In the genomic region with DNA sequence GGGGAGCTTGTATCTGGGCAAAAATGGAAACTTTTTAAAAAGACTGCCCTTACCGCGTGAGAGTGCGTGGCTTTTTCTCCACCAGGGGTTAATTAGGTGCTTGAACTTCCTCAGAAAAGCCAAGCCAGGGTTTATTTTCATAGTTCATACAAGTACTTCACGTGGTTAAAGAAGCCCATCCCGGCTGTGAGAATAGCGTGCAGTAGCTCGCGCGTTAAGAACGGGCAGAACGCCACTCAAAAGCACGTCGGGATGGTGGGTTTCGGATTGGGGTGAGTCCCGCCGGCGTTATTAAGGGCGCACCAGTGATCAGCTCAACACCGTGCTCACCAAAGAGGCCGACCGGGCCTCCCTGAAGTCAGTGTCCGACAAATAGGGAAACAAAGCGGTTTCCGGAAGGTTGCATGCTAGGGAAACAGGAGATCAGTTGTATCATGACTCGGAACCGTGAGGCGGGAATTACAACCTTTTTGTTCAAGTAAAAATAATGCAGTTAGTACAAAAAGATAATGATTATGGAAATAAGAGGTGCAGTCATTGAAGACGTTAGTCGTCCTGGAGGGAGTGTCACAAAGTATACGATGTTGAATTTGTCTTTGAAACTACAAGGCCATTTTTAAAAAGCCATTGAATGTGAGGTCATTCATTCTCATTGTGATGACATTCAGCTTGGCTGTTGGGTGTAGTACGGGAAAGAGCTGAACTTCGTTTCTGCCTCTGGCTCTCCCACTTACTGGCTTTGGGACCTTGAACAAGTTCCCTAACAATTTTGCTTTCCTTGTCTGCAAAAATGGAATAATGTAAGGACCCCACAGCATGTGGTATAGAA, we compare ENCODE assay signal across 8 cellular contexts. TPM values are rescaled to one million over a fixed set of nuclear protein-coding genes. Genes with fewer than 3 reads are reported as not detected.
DNase-seq lines count a peak whose midpoint lies in the region; ATAC-seq and TF ChIP-seq lines count a peak whose summit lies in the region.

No MANE protein-coding gene starts in this region.

- dilution Hi-C loops in mammary epithelial cell (cut with HindIII; ENCODE audit: low sequenced_read_pairs): loop anchor here (5.0 kb wide), 1 partner anchor 53 kb away; no protein-coding TSS in a partner anchor

- CTCF ChIA-PET in mammary epithelial cell (lab: Charles Lee; ENCODE audit: low non-redundant PET): no interaction called here

- 2% methylated on average over 32 of the region's 32 CpGs for WGBS in mammary epithelial cell (ENCODE audit: low coverage, missing lambda C conversion rate)

- peaks cover 3% of the 10 kb centered on the region for H3K36me3 ChIP-seq in mammary epithelial cell (ENCODE audit: insufficient read depth, low read length)

- no peak for TF ChIP-seq CTCF in mammary epithelial cell (conservative IDR thresholded peaks at IDR 0.05 in 1 of 2, IDR thresholded peaks at IDR 0.05 in 1 of 2; ENCODE audit: extremely low read depth in 1 of 2, insufficient read depth in 1 of 2, low read depth in 1 of 2, low read length in 2 of 2)

- H4K20me1 ChIP-seq in mammary epithelial cell (ENCODE audit: insufficient read depth, low read length): no peaks in the 10 kb centered on the region

- H2AFZ ChIP-seq in mammary epithelial cell (ENCODE audit: low read depth, low read length): peak overlapping the region; percentile 97

- H3K9ac ChIP-seq in mammary epithelial cell (ENCODE audit: insufficient read depth, low read length): peak overlapping the region; percentile 97

- H3K4me1 ChIP-seq in mammary epithelial cell (ENCODE audit: insufficient read depth, low read length): peaks cover 5% of the 10 kb centered on the region

- peak overlapping the region; percentile 65 to 79 (median 66) for H3K4me3 ChIP-seq in mammary epithelial cell (replicated peaks in 1 of 3; ENCODE audit: insufficient read depth in 1 of 3, low read depth in 2 of 3, low read length in 3 of 3)

- DNase-seq in ELR (ENCODE audit: low read depth) (peak; percentile 75), HPDE6-E6E7 (ENCODE audit: extremely low spot score) (peak; percentile 13), SIG-M5 treated with dmso at 0.1 percent for 504 hours (lab: John Stamatoyannopoulos, UW; ENCODE audit: unreplicated experiment) (peak; percentile 75), mammary epithelial cell (no peak), left colon (peak; percentile 44 to 63), NAMALWA (ENCODE audit: low spot score) (no peak)
- DNase-seq in stimulated activated CD8-positive, alpha-beta memory T cell treated with anti-CD3 and anti-CD28 coated beads, Interleukin-12 subunit alpha, Interleukin-12 subunit beta, amount 100 ng/mL, for 1 hour (ENCODE audit: low read depth): peak; percentile 12

- H3K9me3 ChIP-seq in mammary epithelial cell (replicated peaks; ENCODE audit: insufficient read depth, low read length): no peaks in the 10 kb centered on the region

- intact Hi-C loops in mammary epithelial cell (cut with micrococcal nuclease): no loop called here
- intact Hi-C loops in left colon (cut with DNase I, micrococcal nuclease): loop anchor here in 1 of 2 donors (2.0 kb wide), 1 partner anchor 46 kb away; no protein-coding TSS in a partner anchor

- in situ Hi-C loops in mammary epithelial cell (cut with MboI; ENCODE audit: low sequenced_read_pairs in 2 of 2): no loop called here

- H3K79me2 ChIP-seq in mammary epithelial cell (ENCODE audit: insufficient read depth, low read length): peaks cover 8% of the 10 kb centered on the region

- H3K27me3 ChIP-seq in mammary epithelial cell (ENCODE audit: insufficient read depth, low read length): no peaks in the 10 kb centered on the region

- H3K4me2 ChIP-seq in mammary epithelial cell (ENCODE audit: insufficient read depth, low read depth, low read length): peak overlapping the region; percentile 71

- BruUV-seq in mammary epithelial cell (replicated peaks; lab: Mats Ljungman, UMichigan): TSS peak; percentile 76

- H3K27ac ChIP-seq in mammary epithelial cell (ENCODE audit: insufficient read depth, low read depth, low read length): peak overlapping the region; percentile 92

- peak; percentile 11 for ATAC-seq in GM21423 (IDR thresholded peaks at IDR 0.05; ENCODE audit: unreplicated experiment)
- ATAC-seq in left colon: peak; percentile 19

RNA-seq across cellular contexts. Expression of a gene that starts 0.9 kb away (rescaled TPM):
- total RNA-seq in mammary epithelial cell: 10 to 100 TPM; 10.5 to 10.7 TPM
- 7.8 TPM for polyA plus RNA-seq in mammary epithelial cell
- polyA minus RNA-seq in mammary epithelial cell: not detected
- total RNA-seq in left colon: 10 to 100 TPM; 17.1 to 26.3 TPM

RNA-seq across cellular contexts. Expression of a gene that starts 41.6 kb away (rescaled TPM):
- 10 to 100 TPM; 17.6 to 18.7 TPM for total RNA-seq in mammary epithelial cell
- polyA plus RNA-seq in mammary epithelial cell: 4.6 TPM
- polyA minus RNA-seq in mammary epithelial cell: 3.7 TPM
- 100 to 1,000 TPM in 1 of 2 donors, 10 to 100 TPM in 1; 84.1 to 170 TPM for total RNA-seq in left colon

Comparison
In these comparisons a context has a peak if more than half of its experiments do, and no peak if none do; other contexts are left out.
1. DNase-seq: peak in ELR (single experiment), HPDE6-E6E7 (single experiment), SIG-M5 treated with dmso at 0.1 percent for 504 hours (single experiment), left colon (2 of 2) and stimulated activated CD8-positive, alpha-beta memory T cell treated with anti-CD3 and anti-CD28 coated beads, Interleukin-12 subunit alpha, Interleukin-12 subunit beta, amount 100 ng/mL, for 1 hour (single experiment); none in mammary epithelial cell (single experiment) and NAMALWA (single experiment).
2. RNA of a gene that starts 41.6 kb away (total RNA-seq): 84.1 to 170 TPM in left colon; 17.6 to 18.7 TPM in mammary epithelial cell; every median in the first group is over 4 times any median in the second.